15 cellular contexts compared by ENCODE assay signal in genomic region chr7:96061844-96062243, GRCh38.
DNase-seq lines count a peak whose midpoint lies in the region; TF ChIP-seq lines count a peak whose summit lies in the region.
"Had no signal": no experiment of that assay in that cellular context is flagged by ENCODE, and none has a peak within 500 bp of the region (broad histone marks: within the 10 kb centered on the region; RNA-seq: fewer than 3 reads in every experiment).

No MANE protein-coding gene starts in this region.

- TF ChIP-seq CTCF in prostate gland (IDR thresholded peaks at IDR 0.05) (no peak), MM.1S (IDR thresholded peaks at IDR 0.05; ENCODE audit: low read length) (no peak)

- no peak for TF ChIP-seq POLR2A in prostate gland (IDR thresholded peaks at IDR 0.05)

- H2AFZ ChIP-seq in MM.1S (ENCODE audit: low read length): no peak overlapping the region

- H3K4me2 ChIP-seq in MM.1S (ENCODE audit: low read depth, low read length): no peak overlapping the region

- intact Hi-C loops in prostate gland (cut with DNase I): no loop called here

- DNase-seq in DMS79 treated with DMSO at 0.1 percent for 48 hours (lab: John Stamatoyannopoulos, UW) (peak; percentile 89), NCI-H2029 (lab: John Stamatoyannopoulos, UW) (peak; percentile 70), cerebellum (ENCODE audit: low spot score) (peak; percentile 6), prostate gland (ENCODE audit: low spot score) (peak; percentile 24), NCI-H524 treated with DMSO at 0.1 percent for 48 hours (lab: John Stamatoyannopoulos, UW) (no peak), NCI-H345 treated with DMSO at 0.1 percent for 48 hours (lab: John Stamatoyannopoulos, UW; ENCODE audit: unreplicated experiment) (no peak), MM.1S (no peak)
- DNase-seq: activated CD4-positive, CD25-positive, alpha-beta regulatory T cell treated with anti-CD3 and anti-CD28 coated beads, Interleukin-2, amount 50 U/mL, for 72 hours; AML-193; Caco-2; gastrocnemius medialis; Kasumi-1; left colon; NCI-H1417 treated with DMSO at 0.1 percent for 48 hours; retina had no signal

- H3K9me3 ChIP-seq in prostate gland (no peaks in the 10 kb centered on the region), MM.1S (replicated peaks; ENCODE audit: insufficient read depth, low read length) (no peaks in the 10 kb centered on the region)
- H3K9me3 ChIP-seq: Caco-2, gastrocnemius medialis had no signal

- no peaks in the 10 kb centered on the region for H3K9me2 ChIP-seq in MM.1S (replicated peaks; ENCODE audit: insufficient read depth, low read length)

- H3K4me3 ChIP-seq in prostate gland (no peak overlapping the region), MM.1S (ENCODE audit: low read length) (no peak overlapping the region)
- H3K4me3 ChIP-seq: gastrocnemius medialis had no signal

- no peaks in the 10 kb centered on the region for H3F3A ChIP-seq in MM.1S (ENCODE audit: insufficient read depth, low read length)

- no peaks in the 10 kb centered on the region for H3K79me2 ChIP-seq in MM.1S (ENCODE audit: low read length)

- H3K27me3 ChIP-seq in prostate gland (replicated peaks; ENCODE audit: insufficient read depth) (no peaks in the 10 kb centered on the region), MM.1S (replicated peaks; ENCODE audit: insufficient read depth, low read length) (no peaks in the 10 kb centered on the region)
- H3K27me3 ChIP-seq: gastrocnemius medialis had no signal

- no peaks in the 10 kb centered on the region for H3K4me1 ChIP-seq in prostate gland (replicated peaks)
- H3K4me1 ChIP-seq in MM.1S (ENCODE audit: low read length): peaks cover 4% of the 10 kb centered on the region; the same call in 1 of the 2 replicates
- H3K4me1 ChIP-seq: Caco-2, gastrocnemius medialis had no signal

- H3K27ac ChIP-seq in prostate gland (no peak overlapping the region), MM.1S (ENCODE audit: low read length) (no peak overlapping the region)
- H3K27ac ChIP-seq: gastrocnemius medialis had no signal

- H3K36me3 ChIP-seq in prostate gland: no peaks in the 10 kb centered on the region
- H3K36me3 ChIP-seq in MM.1S (replicated peaks; ENCODE audit: insufficient read depth, low read length): no peaks in the 10 kb centered on the region
- H3K36me3 ChIP-seq: gastrocnemius medialis had no signal

- H3K9ac ChIP-seq in MM.1S (ENCODE audit: low read length): no peak overlapping the region

- no peaks in the 10 kb centered on the region for H4K20me1 ChIP-seq in MM.1S (ENCODE audit: insufficient read depth, low read length)

- 18% methylated on average over 4 of the region's 4 CpGs for WGBS in prostate gland

Comparison
In these comparisons a context has a peak if more than half of its experiments do, and no peak if none do; other contexts are left out.
1. DNase-seq: peak in DMS79 treated with DMSO at 0.1 percent for 48 hours (single experiment), NCI-H2029 (single experiment), cerebellum (single experiment) and prostate gland (single experiment); none in NCI-H524 treated with DMSO at 0.1 percent for 48 hours (single experiment), NCI-H345 treated with DMSO at 0.1 percent for 48 hours (single experiment) and MM.1S (single experiment).